In genomic region chr3:12190221-12190807, GRCh38 we compare ENCODE assay signal across 16 cellular contexts. TPM values are rescaled to one million over a fixed set of nuclear protein-coding genes. Genes with fewer than 3 reads are reported as not detected.
DNase-seq lines count a peak whose midpoint lies in the region; ATAC-seq, FAIRE-seq and TF ChIP-seq lines count a peak whose summit lies in the region.
"Had no signal": no experiment of that assay in that cellular context is flagged by ENCODE, and none has a peak within 500 bp of the region (broad histone marks: within the 10 kb centered on the region; RNA-seq: fewer than 3 reads in every experiment).

No MANE protein-coding gene starts in this region.

- intact Hi-C loops in activated CD4-positive, alpha-beta T cell treated with anti-CD3 and anti-CD28 coated beads, Interleukin-2, amount 10 ng/mL, durations not matched to agents 24 days and 14 days (cut with micrococcal nuclease): loop anchor here (5.0 to 10.0 kb wide), 3 partner anchors 53 to 822 kb away; no protein-coding TSS in a partner anchor
- intact Hi-C loops in K562 (cut with micrococcal nuclease): no loop called here
- intact Hi-C loops in naive thymus-derived CD4-positive, alpha-beta T cell (cut with micrococcal nuclease): loop anchor here in 1 of 2 donors (5.0 kb wide), 1 partner anchor 292 kb away; the partner anchor contains the start of gene TSEN2

- no peak for FAIRE-seq in K562 (lab: Jason Lieb, UNC)
- FAIRE-seq: GM12878, RCC 7860 had no signal

- peaks cover 2% of the 10 kb centered on the region for H3K36me3 Mint-ChIP-seq in activated CD4-positive, alpha-beta T cell treated with anti-CD3 and anti-CD28 coated beads, Interleukin-2, amount 10 ng/mL, durations not matched to agents 24 days and 14 days (ENCODE audit: low read depth)
- no peaks in the 10 kb centered on the region for H3K36me3 Mint-ChIP-seq in osteocyte (ENCODE audit: unreplicated experiment)
- H3K36me3 Mint-ChIP-seq in naive thymus-derived CD4-positive, alpha-beta T cell: no peaks in the 10 kb centered on the region
- H3K36me3 Mint-ChIP-seq: CD4-positive, alpha-beta memory T cell had no signal

- no peak for TF ChIP-seq RAD21 in K562 (CRISPR knock-in tag; conservative IDR thresholded peaks at IDR 0.05 in 1 of 2, IDR thresholded peaks at IDR 0.05 in 1 of 2)

- DNase-seq in activated CD4-positive, alpha-beta T cell treated with anti-CD3 and anti-CD28 coated beads, Interleukin-2, amount 10 ng/mL, durations not matched to agents 24 days and 14 days: no peak
- no peak for DNase-seq in activated CD4-positive, alpha-beta T cell treated with anti-CD3 and anti-CD28 coated beads for 4 hours
- DNase-seq in G401 (ENCODE audit: low spot score) (peak; percentile 41), K562 (ENCODE audit: extremely low read depth in 1 of 4, low spot score in 3 of 4) (no peak), osteocyte (ENCODE audit: extremely low spot score, unreplicated experiment) (no peak), AG08395 (ENCODE audit: low spot score) (no peak), osteoblast (ENCODE audit: insufficient read length, low spot score, missing footprints) (no peak)
- no peak for DNase-seq in naive thymus-derived CD4-positive, alpha-beta T cell
- DNase-seq: 8988T; CD4-positive, alpha-beta memory T cell; DMS153; KBM-7; NCI-H1694 treated with DMSO at 0.1 percent for 48 hours; Right ventricle myocardium superior had no signal

- H2AFZ ChIP-seq in K562 (ENCODE audit: low read depth, low read length) (no peak overlapping the region; the same call in 1 of the 2 replicates), osteoblast (ENCODE audit: low read length) (no peak overlapping the region)

- no peak overlapping the region for H3K4me3 Mint-ChIP-seq in activated CD4-positive, alpha-beta T cell treated with anti-CD3 and anti-CD28 coated beads, Interleukin-2, amount 10 ng/mL, durations not matched to agents 24 days and 14 days
- H3K4me3 Mint-ChIP-seq in osteocyte (ENCODE audit: unreplicated experiment): no peak overlapping the region
- no peak overlapping the region for H3K4me3 Mint-ChIP-seq in naive thymus-derived CD4-positive, alpha-beta T cell
- H3K4me3 Mint-ChIP-seq: CD4-positive, alpha-beta memory T cell had no signal

- H3K4me1 ChIP-seq in K562 (replicated peaks in 1 of 2; ENCODE audit: control insufficient read depth in 2 of 2, insufficient read depth in 2 of 2, low read length in 2 of 2) (peaks cover 3 to 40% of the 10 kb centered on the region in 2 experiments; a peak in 4 of 5 replicates), osteoblast (ENCODE audit: insufficient read depth, low read length) (peaks cover 50% of the 10 kb centered on the region)
- no peaks in the 10 kb centered on the region for H3K4me1 ChIP-seq in naive thymus-derived CD4-positive, alpha-beta T cell (ENCODE audit: control insufficient read depth in 2 of 2, insufficient read depth in 2 of 2, low read length in 2 of 2)

- BruUV-seq in K562 (replicated peaks; lab: Mats Ljungman, UMichigan): no TSS peak

- TF ChIP-seq CTCF in K562 (IDR thresholded peaks at IDR 0.05 in 2 of 3, conservative IDR thresholded peaks at IDR 0.05 in 1 of 3; ENCODE audit: insufficient read depth in 2 of 3, low read depth in 1 of 3, low read length in 3 of 3): no peak
- TF ChIP-seq CTCF in osteocyte (IDR thresholded peaks at IDR 0.05): no peak
- no peak for TF ChIP-seq CTCF in osteoblast (IDR thresholded peaks at IDR 0.05; ENCODE audit: extremely low read depth, low read depth, low read length)

- CTCF ChIA-PET in K562 (lab: Yijun Ruan, JAX; ENCODE audit: low intra/inter-chr PET ratio): interaction anchor here (0.7 kb wide), 1 partner anchor 134 kb away, joined by 3 read pairs; no protein-coding TSS in a partner anchor
- CTCF ChIA-PET in naive thymus-derived CD4-positive, alpha-beta T cell (lab: Charles Lee): no interaction called here

- H3K27ac ChIP-seq in K562 (ENCODE audit: extremely low read depth, low read depth, low read length) (no peak overlapping the region), osteoblast (ENCODE audit: low read depth, low read length) (no peak overlapping the region)
- no peak overlapping the region for H3K27ac ChIP-seq in naive thymus-derived CD4-positive, alpha-beta T cell (ENCODE audit: low read depth, low read length)

- H3K36me3 ChIP-seq in K562 (ENCODE audit: control insufficient read depth, insufficient read depth, low read length) (no peaks in the 10 kb centered on the region), osteoblast (ENCODE audit: insufficient read depth, low read length) (no peaks in the 10 kb centered on the region)
- no peaks in the 10 kb centered on the region for H3K36me3 ChIP-seq in naive thymus-derived CD4-positive, alpha-beta T cell (ENCODE audit: control insufficient read depth in 2 of 3, insufficient read depth in 3 of 3, low read length in 3 of 3)

- no peaks in the 10 kb centered on the region for H3K9me1 ChIP-seq in K562 (ENCODE audit: control insufficient read depth, insufficient read depth, low read length)

- H3K4me2 ChIP-seq in K562 (ENCODE audit: insufficient read depth, low read length) (no peak overlapping the region), osteoblast (ENCODE audit: insufficient read depth, low read length) (no peak overlapping the region)

- TF ChIP-seq POLR2A in K562 (conservative IDR thresholded peaks at IDR 0.05): no peak

- H3K9me3 ChIP-seq in K562 (replicated peaks; ENCODE audit: control insufficient read depth, insufficient read depth, low read depth, low read length) (no peaks in the 10 kb centered on the region), osteoblast (ENCODE audit: low read depth, low read length) (no peaks in the 10 kb centered on the region)
- H3K9me3 ChIP-seq in naive thymus-derived CD4-positive, alpha-beta T cell (ENCODE audit: control insufficient read depth in 2 of 3, low read length in 3 of 3): no peaks in the 10 kb centered on the region

- H3K4me3 ChIP-seq in K562 (no peak overlapping the region), osteoblast (ENCODE audit: insufficient read depth, low read length) (no peak overlapping the region)
- H3K4me3 ChIP-seq in naive thymus-derived CD4-positive, alpha-beta T cell (ENCODE audit: low read length): no peak overlapping the region
- H3K4me3 ChIP-seq: GM12878 had no signal

- no peak for ATAC-seq in K562
- ATAC-seq in naive thymus-derived CD4-positive, alpha-beta T cell: no peak
- ATAC-seq: GM12878 had no signal

- no peak for TF ChIP-seq EP300 in K562 (IDR thresholded peaks at IDR 0.05; ENCODE audit: low read length)

- no peak overlapping the region for H3K9ac ChIP-seq in K562 (ENCODE audit: insufficient read depth in 1 of 2, low read depth in 2 of 2, low read length in 2 of 2)

- H3K79me2 ChIP-seq in K562 (ENCODE audit: control insufficient read depth, insufficient read depth, low read length) (no peaks in the 10 kb centered on the region), osteoblast (ENCODE audit: insufficient read depth, low read length) (no peaks in the 10 kb centered on the region)

- H3K27me3 Mint-ChIP-seq in activated CD4-positive, alpha-beta T cell treated with anti-CD3 and anti-CD28 coated beads, Interleukin-2, amount 10 ng/mL, durations not matched to agents 24 days and 14 days: no peaks in the 10 kb centered on the region
- H3K27me3 Mint-ChIP-seq in osteocyte (ENCODE audit: unreplicated experiment): no peaks in the 10 kb centered on the region
- peaks cover 0 to 10% (median 0%) of the 10 kb centered on the region in 5 donors for H3K27me3 Mint-ChIP-seq in naive thymus-derived CD4-positive, alpha-beta T cell

- H3K4me1 Mint-ChIP-seq in activated CD4-positive, alpha-beta T cell treated with anti-CD3 and anti-CD28 coated beads, Interleukin-2, amount 10 ng/mL, durations not matched to agents 24 days and 14 days: peaks cover 76% of the 10 kb centered on the region
- H3K4me1 Mint-ChIP-seq in osteocyte (ENCODE audit: unreplicated experiment): peaks cover 70% of the 10 kb centered on the region
- H3K4me1 Mint-ChIP-seq in naive thymus-derived CD4-positive, alpha-beta T cell: peaks cover 4 to 32% (median 7%) of the 10 kb centered on the region in 7 donors

- in situ Hi-C loops in G401 (cut with HindIII; ENCODE audit: low sequenced_read_pairs): no loop called here
- in situ Hi-C loops in K562 (cut with MboI): no loop called here

- POLR2A ChIA-PET in K562 (lab: Yijun Ruan, JAX): interaction anchor here (0.6 to 1.1 kb wide), 3 partner anchors 10 to 819 kb away, joined by 3 to 4 read pairs (median 3); no protein-coding TSS in a partner anchor
- POLR2A ChIA-PET in naive thymus-derived CD4-positive, alpha-beta T cell (lab: Charles Lee): no interaction called here

- peaks cover 0 to 33% of the 10 kb centered on the region in 2 experiments; a peak in 2 of 5 replicates for H3K27me3 ChIP-seq in K562 (ENCODE audit: control insufficient read depth in 2 of 2, insufficient read depth in 2 of 2, low read length in 2 of 2)
- H3K27me3 ChIP-seq in osteoblast (ENCODE audit: insufficient read depth, low read length): no peaks in the 10 kb centered on the region
- H3K27me3 ChIP-seq in naive thymus-derived CD4-positive, alpha-beta T cell (ENCODE audit: control insufficient read depth in 2 of 2, insufficient read depth in 2 of 2, low read length in 2 of 2): no peaks in the 10 kb centered on the region

- H3K27ac Mint-ChIP-seq in activated CD4-positive, alpha-beta T cell treated with anti-CD3 and anti-CD28 coated beads, Interleukin-2, amount 10 ng/mL, durations not matched to agents 24 days and 14 days: peak overlapping the region; percentile 71
- H3K27ac Mint-ChIP-seq in osteocyte (ENCODE audit: unreplicated experiment): peak overlapping the region; percentile 54
- peak overlapping the region in 1 of 9 donors; percentile 27 for H3K27ac Mint-ChIP-seq in naive thymus-derived CD4-positive, alpha-beta T cell
- H3K27ac Mint-ChIP-seq: CD4-positive, alpha-beta memory T cell had no signal

- no peaks in the 10 kb centered on the region for H3K9me3 Mint-ChIP-seq in activated CD4-positive, alpha-beta T cell treated with anti-CD3 and anti-CD28 coated beads, Interleukin-2, amount 10 ng/mL, durations not matched to agents 24 days and 14 days
- no peaks in the 10 kb centered on the region for H3K9me3 Mint-ChIP-seq in osteocyte (ENCODE audit: unreplicated experiment)
- H3K9me3 Mint-ChIP-seq in naive thymus-derived CD4-positive, alpha-beta T cell: no peaks in the 10 kb centered on the region
- H3K9me3 Mint-ChIP-seq: CD4-positive, alpha-beta memory T cell had no signal

- H4K20me1 ChIP-seq in K562 (replicated peaks; ENCODE audit: control insufficient read depth, insufficient read depth, low read length) (no peaks in the 10 kb centered on the region), osteoblast (ENCODE audit: insufficient read depth, low read length) (no peaks in the 10 kb centered on the region)

- 9% methylated on average over 9 of the region's 9 CpGs for WGBS in K562 (ENCODE audit: insufficient coverage, low coverage, missing lambda C conversion rate)

RNA-seq across cellular contexts. Expression of gene TIMP4, which starts 31.6 kb away (rescaled TPM):
- 0.19 and 0.33 TPM in 2 replicates for total RNA-seq in activated CD4-positive, alpha-beta T cell treated with anti-CD3 and anti-CD28 coated beads, Interleukin-2, amount 10 ng/mL, durations not matched to agents 24 days and 14 days
- total RNA-seq in G401 (2014; rRNA removed; shearing (Covaris generic)): 0.12 TPM in 1 of 2 replicates, not detected in the other
- total RNA-seq in K562 (2011; cell fraction: chromatin; rRNA removed; ENCODE audit: low replicate concordance): not detected in 2 replicates
- total RNA-seq in K562 (2011; cell fraction: nucleolus; rRNA removed): not detected in 2 replicates
- not detected in 2 replicates for total RNA-seq in K562 (2011; cell fraction: nucleoplasm; rRNA removed)
- total RNA-seq in K562 (2014; rRNA removed) (not detected in 2 replicates), K562 (2014; rRNA removed; fragmentation: Illumina TruSeq; extraction: Trizol) (0.07 and 0.10 TPM in 2 replicates), K562 (2015; rRNA removed; fragmentation: Illumina TruSeq; extraction: Trizol) (not detected in 2 replicates), K562 (2021) (not detected in 2 replicates), osteocyte (5.0 and 5.4 TPM in 2 replicates), osteoblast (2.4 and 3.3 TPM in 2 replicates)
- polyA plus RNA-seq in K562 (2011; rRNA removed) (not detected in 2 replicates), K562 (2014; fragmentation: Illumina TruSeq; extraction: Trizol) (0.08 TPM in 1 of 2 replicates, not detected in the other), K562 (2014; fragmentation: Nextera tagmentation; extraction: Ambion mirVana) (under 1 TPM in 1 of 2 experiments, not detected in 1; 0.03 TPM), K562 (2014; rRNA removed) (not detected in 2 replicates)
- polyA plus RNA-seq in K562 (2011; cell fraction: cytosol; rRNA removed): 0.03 TPM in 1 of 2 replicates, not detected in the other
- polyA plus RNA-seq in K562 (2011; cell fraction: nucleus; rRNA removed): not detected in 2 replicates
- 0.09 and 0.47 TPM in 2 replicates for polyA plus RNA-seq in K562 (2012)
- not detected in 2 replicates for polyA minus RNA-seq in K562 (2011; rRNA and poly(A)+ RNA removed)
- not detected in 2 replicates for polyA minus RNA-seq in K562 (2011; cell fraction: cytosol; rRNA and poly(A)+ RNA removed)
- polyA minus RNA-seq in K562 (2011; cell fraction: nucleus; rRNA and poly(A)+ RNA removed): not detected in 2 replicates
- total RNA-seq in naive thymus-derived CD4-positive, alpha-beta T cell: not detected
- polyA plus RNA-seq in naive thymus-derived CD4-positive, alpha-beta T cell: under 1 TPM in 1 of 2 donors, not detected in 1; 0.53 TPM
- total RNA-seq: CD4-positive, alpha-beta memory T cell; GM12878 had no signal
- polyA plus RNA-seq: CD4-positive, alpha-beta memory T cell had no signal
